In the genomic region with DNA sequence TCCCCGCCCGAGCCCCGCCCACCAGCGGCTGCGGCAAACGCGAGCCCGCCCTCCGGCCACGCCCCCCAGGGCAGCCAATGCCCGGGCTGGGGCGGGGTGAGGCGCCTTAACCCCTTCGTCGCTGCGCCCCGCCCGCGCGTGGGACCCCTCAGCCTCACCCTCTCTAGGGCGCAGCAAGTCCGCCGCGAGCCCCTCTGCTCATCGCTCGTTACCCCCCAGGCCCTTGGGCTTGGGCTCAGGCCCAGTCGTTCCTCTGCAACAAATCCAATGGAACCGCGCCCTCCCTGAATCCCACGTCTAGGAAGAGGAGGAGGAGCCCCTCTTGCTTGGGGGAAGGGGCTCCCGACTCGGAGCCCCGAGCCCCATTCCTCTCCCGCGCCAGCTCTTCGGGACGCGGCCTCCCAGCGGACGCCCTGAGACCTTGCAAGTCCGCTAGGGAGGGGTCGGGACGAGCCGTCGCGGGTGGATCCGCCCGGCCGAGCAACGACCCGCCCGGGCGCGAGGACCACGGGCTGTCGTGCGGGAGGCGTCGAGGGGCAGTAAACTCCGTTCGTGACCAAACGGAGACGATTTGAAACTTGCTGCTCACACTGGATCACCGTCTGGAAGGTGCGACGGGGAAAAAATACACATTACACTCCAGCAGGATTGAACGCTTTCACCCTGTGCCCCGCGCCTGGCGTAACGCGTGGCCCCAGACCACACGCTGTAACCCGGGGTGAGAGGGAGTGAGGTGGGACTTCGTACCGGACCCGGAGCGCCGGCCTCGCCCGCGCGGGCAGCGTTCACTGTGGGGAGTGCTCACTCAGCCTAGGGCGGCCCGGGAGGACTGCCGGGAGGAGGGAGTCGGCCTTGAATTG, we compare ENCODE assay signal across 1 cellular context.
TF ChIP-seq lines count a peak whose summit lies in the region.

No MANE protein-coding gene starts in this region.

TF ChIP-seq in HepG2, 621 proteins besides CTCF, POLR2A, EP300 and RAD21 (continued from another document and continues in another):
- TF ChIP-seq, protein P1, sequence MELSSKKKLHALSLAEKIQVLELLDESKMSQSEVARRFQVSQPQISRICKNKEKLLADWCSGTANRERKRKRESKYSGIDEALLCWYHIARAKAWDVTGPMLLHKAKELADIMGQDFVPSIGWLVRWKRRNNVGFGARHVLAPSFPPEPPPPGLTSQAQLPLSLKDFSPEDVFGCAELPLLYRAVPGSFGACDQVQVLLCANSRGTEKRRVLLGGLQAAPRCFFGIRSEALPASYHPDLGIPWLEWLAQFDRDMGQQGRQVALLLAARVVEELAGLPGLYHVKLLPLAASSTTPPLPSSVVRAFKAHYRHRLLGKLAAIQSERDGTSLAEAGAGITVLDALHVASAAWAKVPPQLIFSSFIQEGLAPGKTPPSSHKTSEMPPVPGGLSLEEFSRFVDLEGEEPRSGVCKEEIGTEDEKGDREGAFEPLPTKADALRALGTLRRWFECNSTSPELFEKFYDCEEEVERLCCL (CRISPR knock-in tag; IDR thresholded peaks at IDR 0.05; ENCODE audit: borderline replicate concordance) = peak; percentile 96
- TF ChIP-seq ZNF121 (CRISPR knock-in tag; IDR thresholded peaks at IDR 0.05) = peak; percentile 32; the same call in 1 of the 2 replicates
- TF ChIP-seq, protein P2, sequence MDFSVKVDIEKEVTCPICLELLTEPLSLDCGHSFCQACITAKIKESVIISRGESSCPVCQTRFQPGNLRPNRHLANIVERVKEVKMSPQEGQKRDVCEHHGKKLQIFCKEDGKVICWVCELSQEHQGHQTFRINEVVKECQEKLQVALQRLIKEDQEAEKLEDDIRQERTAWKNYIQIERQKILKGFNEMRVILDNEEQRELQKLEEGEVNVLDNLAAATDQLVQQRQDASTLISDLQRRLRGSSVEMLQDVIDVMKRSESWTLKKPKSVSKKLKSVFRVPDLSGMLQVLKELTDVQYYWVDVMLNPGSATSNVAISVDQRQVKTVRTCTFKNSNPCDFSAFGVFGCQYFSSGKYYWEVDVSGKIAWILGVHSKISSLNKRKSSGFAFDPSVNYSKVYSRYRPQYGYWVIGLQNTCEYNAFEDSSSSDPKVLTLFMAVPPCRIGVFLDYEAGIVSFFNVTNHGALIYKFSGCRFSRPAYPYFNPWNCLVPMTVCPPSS (IDR thresholded peaks at IDR 0.05) = no peak
- peak; percentile 90; the same call in 1 of the 2 replicates for TF ChIP-seq AHR (CRISPR knock-in tag; IDR thresholded peaks at IDR 0.05)
- peak; percentile 96 for TF ChIP-seq KDM5B (CRISPR knock-in tag; IDR thresholded peaks at IDR 0.05; ENCODE audit: borderline replicate concordance)
- peak; percentile 96 for TF ChIP-seq YEATS4 (CRISPR knock-in tag; IDR thresholded peaks at IDR 0.05; ENCODE audit: borderline replicate concordance)
- TF ChIP-seq MATR3 (CRISPR knock-in tag; IDR thresholded peaks at IDR 0.05) = no peak; the same call in 1 of the 2 replicates
- peak; percentile 90 for TF ChIP-seq SALL1 (CRISPR knock-in tag; IDR thresholded peaks at IDR 0.05)
- peak; percentile 94 for TF ChIP-seq RBM39 (IDR thresholded peaks at IDR 0.05; ENCODE audit: low read depth, low read length, poor library complexity, severe bottlenecking)
- peak; percentile 87; the same call in 1 of the 2 replicates for TF ChIP-seq NR1H2 (CRISPR knock-in tag; IDR thresholded peaks at IDR 0.05; ENCODE audit: borderline replicate concordance, low read depth)
- TF ChIP-seq, protein P3, sequence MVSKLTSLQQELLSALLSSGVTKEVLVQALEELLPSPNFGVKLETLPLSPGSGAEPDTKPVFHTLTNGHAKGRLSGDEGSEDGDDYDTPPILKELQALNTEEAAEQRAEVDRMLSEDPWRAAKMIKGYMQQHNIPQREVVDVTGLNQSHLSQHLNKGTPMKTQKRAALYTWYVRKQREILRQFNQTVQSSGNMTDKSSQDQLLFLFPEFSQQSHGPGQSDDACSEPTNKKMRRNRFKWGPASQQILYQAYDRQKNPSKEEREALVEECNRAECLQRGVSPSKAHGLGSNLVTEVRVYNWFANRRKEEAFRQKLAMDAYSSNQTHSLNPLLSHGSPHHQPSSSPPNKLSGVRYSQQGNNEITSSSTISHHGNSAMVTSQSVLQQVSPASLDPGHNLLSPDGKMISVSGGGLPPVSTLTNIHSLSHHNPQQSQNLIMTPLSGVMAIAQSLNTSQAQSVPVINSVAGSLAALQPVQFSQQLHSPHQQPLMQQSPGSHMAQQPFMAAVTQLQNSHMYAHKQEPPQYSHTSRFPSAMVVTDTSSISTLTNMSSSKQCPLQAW (CRISPR knock-in tag; IDR thresholded peaks at IDR 0.05) = peak; percentile 71
- TF ChIP-seq ZNF354B (CRISPR knock-in tag; IDR thresholded peaks at IDR 0.05) = peak; percentile 71; the same call in 1 of the 2 replicates
- peak; percentile 88; the same call in 1 of the 2 replicates for TF ChIP-seq BRCA1 (CRISPR knock-in tag; IDR thresholded peaks at IDR 0.05)
- no peak for TF ChIP-seq PCBP2 (optimal IDR thresholded peaks at IDR 0.05; ENCODE audit: low read depth, low read length, poor library complexity, severe bottlenecking)
- peak; percentile 98; the same call in 1 of the 2 replicates for TF ChIP-seq ZNF598 (CRISPR knock-in tag; IDR thresholded peaks at IDR 0.05; ENCODE audit: borderline replicate concordance)
- TF ChIP-seq, protein P4, sequence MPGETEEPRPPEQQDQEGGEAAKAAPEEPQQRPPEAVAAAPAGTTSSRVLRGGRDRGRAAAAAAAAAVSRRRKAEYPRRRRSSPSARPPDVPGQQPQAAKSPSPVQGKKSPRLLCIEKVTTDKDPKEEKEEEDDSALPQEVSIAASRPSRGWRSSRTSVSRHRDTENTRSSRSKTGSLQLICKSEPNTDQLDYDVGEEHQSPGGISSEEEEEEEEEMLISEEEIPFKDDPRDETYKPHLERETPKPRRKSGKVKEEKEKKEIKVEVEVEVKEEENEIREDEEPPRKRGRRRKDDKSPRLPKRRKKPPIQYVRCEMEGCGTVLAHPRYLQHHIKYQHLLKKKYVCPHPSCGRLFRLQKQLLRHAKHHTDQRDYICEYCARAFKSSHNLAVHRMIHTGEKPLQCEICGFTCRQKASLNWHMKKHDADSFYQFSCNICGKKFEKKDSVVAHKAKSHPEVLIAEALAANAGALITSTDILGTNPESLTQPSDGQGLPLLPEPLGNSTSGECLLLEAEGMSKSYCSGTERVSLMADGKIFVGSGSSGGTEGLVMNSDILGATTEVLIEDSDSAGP (CRISPR knock-in tag; IDR thresholded peaks at IDR 0.05; ENCODE audit: borderline replicate concordance) = peak; percentile 96
- no peak for TF ChIP-seq ZNF484 (CRISPR knock-in tag; IDR thresholded peaks at IDR 0.05; ENCODE audit: borderline replicate concordance, low read depth)
- no peak for TF ChIP-seq ZNF562 (CRISPR knock-in tag; IDR thresholded peaks at IDR 0.05; ENCODE audit: borderline replicate concordance)
- TF ChIP-seq ATF7-NPFF (CRISPR knock-in tag; IDR thresholded peaks at IDR 0.05; ENCODE audit: low read depth) = peak; percentile 87
- TF ChIP-seq JDP2 (CRISPR knock-in tag; IDR thresholded peaks at IDR 0.05; ENCODE audit: borderline replicate concordance) = peak; percentile 23; the same call in 1 of the 2 replicates
- TF ChIP-seq HOXA7 (CRISPR knock-in tag; IDR thresholded peaks at IDR 0.05) = 0 out of 2 replicates have a peak, but pooled peaks have one; percentile 83
- TF ChIP-seq, protein P5, sequence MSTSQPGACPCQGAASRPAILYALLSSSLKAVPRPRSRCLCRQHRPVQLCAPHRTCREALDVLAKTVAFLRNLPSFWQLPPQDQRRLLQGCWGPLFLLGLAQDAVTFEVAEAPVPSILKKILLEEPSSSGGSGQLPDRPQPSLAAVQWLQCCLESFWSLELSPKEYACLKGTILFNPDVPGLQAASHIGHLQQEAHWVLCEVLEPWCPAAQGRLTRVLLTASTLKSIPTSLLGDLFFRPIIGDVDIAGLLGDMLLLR (CRISPR knock-in tag; IDR thresholded peaks at IDR 0.05) = peak; percentile 84
- peak; percentile 83 for TF ChIP-seq ZKSCAN5 (CRISPR knock-in tag; IDR thresholded peaks at IDR 0.05)
- TF ChIP-seq ZNF138 (CRISPR knock-in tag; IDR thresholded peaks at IDR 0.05; ENCODE audit: low read depth) = peak; percentile 95; the same call in 1 of the 2 replicates
- TF ChIP-seq, protein P6, sequence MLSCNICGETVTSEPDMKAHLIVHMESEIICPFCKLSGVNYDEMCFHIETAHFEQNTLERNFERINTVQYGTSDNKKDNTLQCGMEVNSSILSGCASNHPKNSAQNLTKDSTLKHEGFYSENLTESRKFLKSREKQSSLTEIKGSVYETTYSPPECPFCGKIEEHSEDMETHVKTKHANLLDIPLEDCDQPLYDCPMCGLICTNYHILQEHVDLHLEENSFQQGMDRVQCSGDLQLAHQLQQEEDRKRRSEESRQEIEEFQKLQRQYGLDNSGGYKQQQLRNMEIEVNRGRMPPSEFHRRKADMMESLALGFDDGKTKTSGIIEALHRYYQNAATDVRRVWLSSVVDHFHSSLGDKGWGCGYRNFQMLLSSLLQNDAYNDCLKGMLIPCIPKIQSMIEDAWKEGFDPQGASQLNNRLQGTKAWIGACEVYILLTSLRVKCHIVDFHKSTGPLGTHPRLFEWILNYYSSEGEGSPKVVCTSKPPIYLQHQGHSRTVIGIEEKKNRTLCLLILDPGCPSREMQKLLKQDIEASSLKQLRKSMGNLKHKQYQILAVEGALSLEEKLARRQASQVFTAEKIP (CRISPR knock-in tag; IDR thresholded peaks at IDR 0.05; ENCODE audit: borderline replicate concordance) = no peak
- TF ChIP-seq NFYC (CRISPR knock-in tag; IDR thresholded peaks at IDR 0.05) = peak; percentile 79
- peak; percentile 88; the same call in 1 of the 2 replicates for TF ChIP-seq SNAI1 (CRISPR knock-in tag; IDR thresholded peaks at IDR 0.05; ENCODE audit: borderline replicate concordance)
- TF ChIP-seq FOXA3 (CRISPR knock-in tag; IDR thresholded peaks at IDR 0.05) = peak; percentile 51
- 0 out of 2 replicates have a peak, but pooled peaks have one; percentile 14 for TF ChIP-seq ZNF326 (CRISPR knock-in tag; IDR thresholded peaks at IDR 0.05; ENCODE audit: borderline replicate concordance)
- TF ChIP-seq ZNF264 (CRISPR knock-in tag; IDR thresholded peaks at IDR 0.05) = peak; percentile 61
- peak; percentile 76; the same call in 1 of the 2 replicates for TF ChIP-seq PAX8 (CRISPR knock-in tag; IDR thresholded peaks at IDR 0.05; ENCODE audit: borderline replicate concordance)
- TF ChIP-seq, protein P7, sequence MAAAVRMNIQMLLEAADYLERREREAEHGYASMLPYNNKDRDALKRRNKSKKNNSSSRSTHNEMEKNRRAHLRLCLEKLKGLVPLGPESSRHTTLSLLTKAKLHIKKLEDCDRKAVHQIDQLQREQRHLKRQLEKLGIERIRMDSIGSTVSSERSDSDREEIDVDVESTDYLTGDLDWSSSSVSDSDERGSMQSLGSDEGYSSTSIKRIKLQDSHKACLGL (CRISPR knock-in tag; IDR thresholded peaks at IDR 0.05) = peak; percentile 86; the same call in 1 of the 2 replicates
- TF ChIP-seq GZF1 (CRISPR knock-in tag; IDR thresholded peaks at IDR 0.05) = peak; percentile 73; the same call in 1 of the 2 replicates
- no peak for TF ChIP-seq ATAD3A (CRISPR knock-in tag; IDR thresholded peaks at IDR 0.05)
- peak; percentile 74; the same call in 1 of the 2 replicates for TF ChIP-seq ZZZ3 (CRISPR knock-in tag; IDR thresholded peaks at IDR 0.05; ENCODE audit: borderline replicate concordance)
- peak; percentile 87; the same call in 1 of the 2 replicates for TF ChIP-seq HIVEP1 (CRISPR knock-in tag; IDR thresholded peaks at IDR 0.05)
- no peak; the same call in 1 of the 2 replicates for TF ChIP-seq NFATC3 (CRISPR knock-in tag; IDR thresholded peaks at IDR 0.05)
- TF ChIP-seq, protein P8, sequence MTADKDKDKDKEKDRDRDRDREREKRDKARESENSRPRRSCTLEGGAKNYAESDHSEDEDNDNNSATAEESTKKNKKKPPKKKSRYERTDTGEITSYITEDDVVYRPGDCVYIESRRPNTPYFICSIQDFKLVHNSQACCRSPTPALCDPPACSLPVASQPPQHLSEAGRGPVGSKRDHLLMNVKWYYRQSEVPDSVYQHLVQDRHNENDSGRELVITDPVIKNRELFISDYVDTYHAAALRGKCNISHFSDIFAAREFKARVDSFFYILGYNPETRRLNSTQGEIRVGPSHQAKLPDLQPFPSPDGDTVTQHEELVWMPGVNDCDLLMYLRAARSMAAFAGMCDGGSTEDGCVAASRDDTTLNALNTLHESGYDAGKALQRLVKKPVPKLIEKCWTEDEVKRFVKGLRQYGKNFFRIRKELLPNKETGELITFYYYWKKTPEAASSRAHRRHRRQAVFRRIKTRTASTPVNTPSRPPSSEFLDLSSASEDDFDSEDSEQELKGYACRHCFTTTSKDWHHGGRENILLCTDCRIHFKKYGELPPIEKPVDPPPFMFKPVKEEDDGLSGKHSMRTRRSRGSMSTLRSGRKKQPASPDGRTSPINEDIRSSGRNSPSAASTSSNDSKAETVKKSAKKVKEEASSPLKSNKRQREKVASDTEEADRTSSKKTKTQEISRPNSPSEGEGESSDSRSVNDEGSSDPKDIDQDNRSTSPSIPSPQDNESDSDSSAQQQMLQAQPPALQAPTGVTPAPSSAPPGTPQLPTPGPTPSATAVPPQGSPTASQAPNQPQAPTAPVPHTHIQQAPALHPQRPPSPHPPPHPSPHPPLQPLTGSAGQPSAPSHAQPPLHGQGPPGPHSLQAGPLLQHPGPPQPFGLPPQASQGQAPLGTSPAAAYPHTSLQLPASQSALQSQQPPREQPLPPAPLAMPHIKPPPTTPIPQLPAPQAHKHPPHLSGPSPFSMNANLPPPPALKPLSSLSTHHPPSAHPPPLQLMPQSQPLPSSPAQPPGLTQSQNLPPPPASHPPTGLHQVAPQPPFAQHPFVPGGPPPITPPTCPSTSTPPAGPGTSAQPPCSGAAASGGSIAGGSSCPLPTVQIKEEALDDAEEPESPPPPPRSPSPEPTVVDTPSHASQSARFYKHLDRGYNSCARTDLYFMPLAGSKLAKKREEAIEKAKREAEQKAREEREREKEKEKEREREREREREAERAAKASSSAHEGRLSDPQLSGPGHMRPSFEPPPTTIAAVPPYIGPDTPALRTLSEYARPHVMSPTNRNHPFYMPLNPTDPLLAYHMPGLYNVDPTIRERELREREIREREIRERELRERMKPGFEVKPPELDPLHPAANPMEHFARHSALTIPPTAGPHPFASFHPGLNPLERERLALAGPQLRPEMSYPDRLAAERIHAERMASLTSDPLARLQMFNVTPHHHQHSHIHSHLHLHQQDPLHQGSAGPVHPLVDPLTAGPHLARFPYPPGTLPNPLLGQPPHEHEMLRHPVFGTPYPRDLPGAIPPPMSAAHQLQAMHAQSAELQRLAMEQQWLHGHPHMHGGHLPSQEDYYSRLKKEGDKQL (CRISPR knock-in tag; IDR thresholded peaks at IDR 0.05; ENCODE audit: low read depth) = peak; percentile 69; the same call in 1 of the 2 replicates
- no peak for TF ChIP-seq FOXP1 (IDR thresholded peaks at IDR 0.05)
- 0 out of 2 replicates have a peak, but pooled peaks have one; percentile 37 for TF ChIP-seq FOXP1 (CRISPR knock-in tag; IDR thresholded peaks at IDR 0.05)
- TF ChIP-seq SRY (CRISPR knock-in tag; IDR thresholded peaks at IDR 0.05) = peak; percentile 98; the same call in 1 of the 2 replicates
- TF ChIP-seq IRX3 (CRISPR knock-in tag; IDR thresholded peaks at IDR 0.05; ENCODE audit: borderline replicate concordance, low read depth) = peak; percentile 77
- TF ChIP-seq RAD51 (IDR thresholded peaks at IDR 0.05; ENCODE audit: borderline replicate concordance) = no peak
- TF ChIP-seq, protein P9, sequence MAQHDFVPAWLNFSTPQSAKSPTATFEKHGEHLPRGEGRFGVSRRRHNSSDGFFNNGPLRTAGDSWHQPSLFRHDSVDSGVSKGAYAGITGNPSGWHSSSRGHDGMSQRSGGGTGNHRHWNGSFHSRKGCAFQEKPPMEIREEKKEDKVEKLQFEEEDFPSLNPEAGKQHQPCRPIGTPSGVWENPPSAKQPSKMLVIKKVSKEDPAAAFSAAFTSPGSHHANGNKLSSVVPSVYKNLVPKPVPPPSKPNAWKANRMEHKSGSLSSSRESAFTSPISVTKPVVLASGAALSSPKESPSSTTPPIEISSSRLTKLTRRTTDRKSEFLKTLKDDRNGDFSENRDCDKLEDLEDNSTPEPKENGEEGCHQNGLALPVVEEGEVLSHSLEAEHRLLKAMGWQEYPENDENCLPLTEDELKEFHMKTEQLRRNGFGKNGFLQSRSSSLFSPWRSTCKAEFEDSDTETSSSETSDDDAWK (CRISPR knock-in tag; IDR thresholded peaks at IDR 0.05) = no peak
- no peak for TF ChIP-seq RFX3 (CRISPR knock-in tag; IDR thresholded peaks at IDR 0.05)
